ENCODE assay signal across 9 cellular contexts in genomic region chr21:34639882-34640788, GRCh38. TPM values are rescaled to one million over a fixed set of nuclear protein-coding genes. Genes with fewer than 3 reads are reported as not detected.
A peak's percentile ranks its signal among the peaks of the same experiment; 100 is the strongest.
DNase-seq lines count a peak whose midpoint lies in the region; ATAC-seq, FAIRE-seq and TF ChIP-seq lines count a peak whose summit lies in the region.
"Had no signal": no experiment of that assay in that cellular context is flagged by ENCODE, and none has a peak within 500 bp of the region (broad histone marks: within the 10 kb centered on the region; RNA-seq: fewer than 3 reads in every experiment).

No MANE protein-coding gene starts in this region.

- no peaks in the 10 kb centered on the region for H3K9me2 ChIP-seq in Karpas-422 (replicated peaks; ENCODE audit: insufficient read depth, low read length)

- H4K20me1 ChIP-seq in Karpas-422 (ENCODE audit: insufficient read depth, low read depth, low read length) (no peaks in the 10 kb centered on the region), GM12878 (ENCODE audit: control insufficient read depth, insufficient read depth) (no peaks in the 10 kb centered on the region)

- H3K4me2 ChIP-seq in Karpas-422 (ENCODE audit: low read depth, low read length, poor library complexity, severe bottlenecking): peak overlapping the region; percentile 13
- H3K4me2 ChIP-seq in GM12878 (ENCODE audit: control insufficient read depth, insufficient read depth): peak overlapping the region; percentile 67
- H3K4me2 ChIP-seq: A549 had no signal

- H3K27me3 ChIP-seq in Karpas-422 (ENCODE audit: low read length): 0 out of 2 replicates have a peak, but pooled peaks cover 2% of the 10 kb centered on the region
- H3K27me3 ChIP-seq in GM12878 (replicated peaks in 1 of 2; ENCODE audit: control insufficient read depth in 2 of 2, insufficient read depth in 2 of 2, low read length in 1 of 2): no peaks in the 10 kb centered on the region
- no peaks in the 10 kb centered on the region for H3K27me3 ChIP-seq in body of pancreas

- H3K79me2 ChIP-seq in Karpas-422 (ENCODE audit: low read length) (no peaks in the 10 kb centered on the region), GM12878 (ENCODE audit: control insufficient read depth, insufficient read depth, low read length) (no peaks in the 10 kb centered on the region)

- H2AFZ ChIP-seq in Karpas-422 (ENCODE audit: low read length) (peak overlapping the region; percentile 26; the same call in 1 of the 2 replicates), GM12878 (ENCODE audit: control insufficient read depth, low read depth, low read length) (peak overlapping the region; percentile 49)

- POLR2A ChIA-PET in GM12878 (lab: Charles Lee): interaction anchor here (0.7 to 1.2 kb wide), 2 partner anchors 9 to 31 kb away, joined by 3 to 14 read pairs; no protein-coding TSS in a partner anchor

- CTCF ChIA-PET in GM12878 (lab: Yijun Ruan, JAX): interaction anchor here (0.7 to 2.2 kb wide), 7 partner anchors 8 to 37 kb away, joined by 3 to 15 read pairs (median 3); no protein-coding TSS in a partner anchor

- peak; percentile 30 for DNase-seq in NOMO-1 treated with DMSO at 0.1 percent for 48 hours (lab: John Stamatoyannopoulos, UW; ENCODE audit: unreplicated experiment)
- DNase-seq in NOMO-1 treated with dmso at 0.1 percent for 144 hours (lab: John Stamatoyannopoulos, UW; ENCODE audit: unreplicated experiment): no peak
- no peak for DNase-seq in Karpas-422
- peak; percentile 66 for DNase-seq in GM12878 (ENCODE audit: low read depth, low spot score)
- peak; percentile 9 to 17 for DNase-seq in stimulated activated CD8-positive, alpha-beta memory T cell treated with anti-CD3 and anti-CD28 coated beads, Interleukin-7, amount 100 ng/mL, for 4 hours (ENCODE audit: low read depth in 2 of 2)
- DNase-seq in germinal center (ENCODE audit: low spot score): no peak
- DNase-seq in body of pancreas: no peak
- no peak for DNase-seq in KBM-7

- 5% methylated on average over 9 of the region's 9 CpGs for WGBS in GM12878 (ENCODE audit: insufficient coverage, insufficient replicate concordance, low lambda C conversion rate, missing lambda C conversion rate)
- WGBS in body of pancreas, 2 donors: 41 to 49% methylated on average over 9 of the region's 9 CpGs

- TF ChIP-seq EP300 in GM12878 (IDR thresholded peaks at IDR 0.05; ENCODE audit: borderline replicate concordance in 1 of 2, control insufficient read depth in 1 of 2, low read depth in 2 of 2, low read length in 2 of 2): peak; percentile 47 to 59; a peak in 3 of 4 replicates

- no peak for TF ChIP-seq CTCF in GM12878 (IDR thresholded peaks at IDR 0.05 in 2 of 3, conservative IDR thresholded peaks at IDR 0.05 in 1 of 3; ENCODE audit: control insufficient read depth in 2 of 3, extremely low read depth in 1 of 3, insufficient read depth in 1 of 3, low read depth in 3 of 3, low read length in 3 of 3)
- TF ChIP-seq CTCF in body of pancreas (IDR thresholded peaks at IDR 0.05): no peak

- no peaks in the 10 kb centered on the region for H3K9me3 ChIP-seq in Karpas-422 (ENCODE audit: low read length)
- H3K9me3 ChIP-seq in GM12878 (replicated peaks; ENCODE audit: control insufficient read depth, insufficient read depth, low read length): no peaks in the 10 kb centered on the region; the same call in 2 of the 3 replicates
- no peaks in the 10 kb centered on the region for H3K9me3 ChIP-seq in body of pancreas
- H3K9me3 ChIP-seq: A549 had no signal

- H3K9ac ChIP-seq in Karpas-422 (ENCODE audit: low read length) (no peak overlapping the region), GM12878 (ENCODE audit: control insufficient read depth, insufficient read depth, low read length) (peak overlapping the region; percentile 62)

- no peak overlapping the region for H3K27ac ChIP-seq in Karpas-422 (ENCODE audit: low read length)
- peak overlapping the region; percentile 97 for H3K27ac ChIP-seq in GM12878 (ENCODE audit: control insufficient read depth, insufficient read depth)
- H3K27ac ChIP-seq in body of pancreas: no peak overlapping the region
- H3K27ac ChIP-seq: A549 had no signal

- SMC1A ChIA-PET in GM12878 (lab: Charles Lee; ENCODE audit: uncharacterized antibody, unreplicated experiment): interaction anchor here (0.8 to 6.0 kb wide), 6 partner anchors 9 to 37 kb away, joined by 3 to 24 read pairs (median 4); partner anchors contain the start of gene CLIC6

- RAD21 ChIA-PET in GM12878 (lab: Charles Lee; ENCODE audit: unreplicated experiment): interaction anchor here (0.8 to 2.4 kb wide), 5 partner anchors 8 to 52 kb away, joined by 3 to 9 read pairs (median 4); no protein-coding TSS in a partner anchor

- no peaks in the 10 kb centered on the region for H3K36me3 ChIP-seq in Karpas-422 (ENCODE audit: insufficient read depth, low read length)
- no peaks in the 10 kb centered on the region for H3K36me3 ChIP-seq in GM12878 (ENCODE audit: control insufficient read depth in 2 of 2, insufficient read depth in 2 of 2, low read length in 1 of 2)
- H3K36me3 ChIP-seq in body of pancreas (replicated peaks in 1 of 2; ENCODE audit: insufficient read depth in 1 of 2, low read depth in 2 of 2): no peaks in the 10 kb centered on the region

- H3K4me3 ChIP-seq in Karpas-422 (ENCODE audit: low read length) (no peak overlapping the region), GM12878 (peak overlapping the region; percentile 19; the same call in 1 of the 2 replicates), body of pancreas (no peak overlapping the region)
- H3K4me3 ChIP-seq: A549 had no signal

- in situ Hi-C loops in GM12878 (cut with MboI): loop anchor here (5.0 kb wide), 1 partner anchor 53 kb away; no protein-coding TSS in a partner anchor
- in situ Hi-C loops in KBM-7 (cut with MboI; ENCODE audit: low pct_unique_long_range_greater_than_20kb, low sequenced_read_pairs): no loop called here

- peak; percentile 52 for ATAC-seq in GM12878
- ATAC-seq in body of pancreas: no peak
- ATAC-seq: A549 had no signal

- intact Hi-C loops in GM12878 (cut with micrococcal nuclease; ENCODE audit: unreplicated experiment) (loop anchor here (5.0 kb wide), 1 partner anchor 227 kb away; no protein-coding TSS in a partner anchor), body of pancreas (cut with DNase I) (no loop called here)

- BruUV-seq in GM12878 (replicated peaks; lab: Mats Ljungman, UMichigan): no TSS peak

- no peak for FAIRE-seq in GM12878 (lab: Jason Lieb, UNC)
- FAIRE-seq: A549 had no signal

- TF ChIP-seq RAD21 in GM12878 (IDR thresholded peaks at IDR 0.05; ENCODE audit: insufficient read depth, low read depth, low read length): no peak

- H3K4me1 ChIP-seq in Karpas-422 (ENCODE audit: low read length) (peaks cover 19% of the 10 kb centered on the region), GM12878 (ENCODE audit: control insufficient read depth, insufficient read depth, low read length) (peaks cover 60% of the 10 kb centered on the region), body of pancreas (peaks cover 9% of the 10 kb centered on the region)
- H3K4me1 ChIP-seq: A549 had no signal

- TF ChIP-seq POLR2A in GM12878 (IDR thresholded peaks at IDR 0.05; ENCODE audit: low read depth, low read length) (no peak), body of pancreas (IDR thresholded peaks at IDR 0.05) (no peak)

TF ChIP-seq in GM12878, 131 proteins besides CTCF, POLR2A, EP300 and RAD21 (continues in another document):
- TF ChIP-seq IKZF1 (conservative IDR thresholded peaks at IDR 0.05) (no peak), FOXK2 (IDR thresholded peaks at IDR 0.05) (no peak), BACH1 (IDR thresholded peaks at IDR 0.05; ENCODE audit: borderline replicate concordance) (peak; percentile 93; the same call in 1 of the 2 replicates), YBX1 (IDR thresholded peaks at IDR 0.05) (no peak)

RNA-seq across cellular contexts. Expression of gene RCAN1, which starts 25.2 kb away (rescaled TPM):
- 2.5 and 3.4 TPM in 2 replicates for total RNA-seq in Karpas-422 (2014; rRNA removed; shearing (Covaris generic); ENCODE audit: low replicate concordance)
- total RNA-seq in GM12878 (2013; cell fraction: nucleolus; rRNA removed): 1.9 and 2.1 TPM in 2 replicates
- total RNA-seq in GM12878 (2014; rRNA removed) (10.1 and 10.5 TPM in 2 replicates), GM12878 (2014; rRNA removed; fragmentation: Illumina TruSeq; extraction: Trizol) (11.0 and 11.4 TPM in 2 replicates), GM12878 (2021) (11.1 and 12.9 TPM in 2 replicates), body of pancreas (10 to 100 TPM; 20.8 to 29.0 TPM)
- polyA plus RNA-seq in GM12878 (2011; ENCODE audit: low read depth): 4.7 TPM
- polyA plus RNA-seq in GM12878 (2011; rRNA removed) (6.7 and 8.0 TPM in 2 replicates), GM12878 (2014; fragmentation: Illumina TruSeq; extraction: Trizol) (12.2 and 13.5 TPM in 2 replicates), GM12878 (2014; fragmentation: Nextera tagmentation; extraction: Ambion mirVana) (1 to 10 TPM; 5.1 to 8.8 TPM), GM12878 (2014; rRNA removed) (10.1 and 11.2 TPM in 2 replicates), GM12878 (2016; fragmentation: Nextera tagmentation; extraction: Ambion mirVana) (10 to 100 TPM in 1 of 2 experiments, 1 to 10 TPM in 1; 2.8 to 12.3 TPM)
- 3.1 and 3.3 TPM in 2 replicates for polyA plus RNA-seq in GM12878 (2011; cell fraction: cytosol; rRNA removed)
- polyA plus RNA-seq in GM12878 (2011; cell fraction: nucleus; rRNA removed): 1.9 and 2.8 TPM in 2 replicates
- 5.2 and 5.7 TPM in 2 replicates for polyA plus RNA-seq in GM12878 (2012)
- polyA minus RNA-seq in GM12878 (2011; rRNA and poly(A)+ RNA removed): 4.7 and 4.8 TPM in 2 replicates
- 1.3 and 3.5 TPM in 2 replicates for polyA minus RNA-seq in GM12878 (2011; cell fraction: cytosol; rRNA and poly(A)+ RNA removed)
- polyA minus RNA-seq in GM12878 (2011; cell fraction: nucleus; rRNA and poly(A)+ RNA removed): 0.85 and 1.7 TPM in 2 replicates

RNA-seq across cellular contexts. Expression of gene CLIC6, which starts 28.7 kb away (rescaled TPM):
- not detected in 2 replicates for total RNA-seq in Karpas-422 (2014; rRNA removed; shearing (Covaris generic); ENCODE audit: low replicate concordance)
- 7.1 and 7.6 TPM in 2 replicates for total RNA-seq in GM12878 (2013; cell fraction: nucleolus; rRNA removed)
- total RNA-seq in GM12878 (2014; rRNA removed) (9.3 and 10.0 TPM in 2 replicates), GM12878 (2014; rRNA removed; fragmentation: Illumina TruSeq; extraction: Trizol) (10.8 and 10.9 TPM in 2 replicates), GM12878 (2021) (31.9 and 34.1 TPM in 2 replicates), body of pancreas (1 to 10 TPM in 1 of 2 donors, under 1 TPM in 1; 0.99 to 1.8 TPM)
- 13.8 TPM for polyA plus RNA-seq in GM12878 (2011; ENCODE audit: low read depth)
- polyA plus RNA-seq in GM12878 (2011; rRNA removed) (5.7 and 6.6 TPM in 2 replicates), GM12878 (2014; fragmentation: Illumina TruSeq; extraction: Trizol) (32.2 and 39.5 TPM in 2 replicates), GM12878 (2014; fragmentation: Nextera tagmentation; extraction: Ambion mirVana) (10 to 100 TPM in 1 of 2 experiments, 1 to 10 TPM in 1; 8.4 to 15.4 TPM), GM12878 (2014; rRNA removed) (13.0 and 13.4 TPM in 2 replicates), GM12878 (2016; fragmentation: Nextera tagmentation; extraction: Ambion mirVana) (10 to 100 TPM in 1 of 2 experiments, 1 to 10 TPM in 1; 9.0 to 11.4 TPM)
- polyA plus RNA-seq in GM12878 (2011; cell fraction: cytosol; rRNA removed): 3.2 and 5.1 TPM in 2 replicates
- polyA plus RNA-seq in GM12878 (2011; cell fraction: nucleus; rRNA removed): 3.4 and 5.3 TPM in 2 replicates
- polyA plus RNA-seq in GM12878 (2012): 16.6 and 19.3 TPM in 2 replicates
- polyA minus RNA-seq in GM12878 (2011; rRNA and poly(A)+ RNA removed): 1.6 and 2.3 TPM in 2 replicates
- polyA minus RNA-seq in GM12878 (2011; cell fraction: cytosol; rRNA and poly(A)+ RNA removed): 1.7 and 2.1 TPM in 2 replicates
- polyA minus RNA-seq in GM12878 (2011; cell fraction: nucleus; rRNA and poly(A)+ RNA removed): 0.85 and 1.7 TPM in 2 replicates

Comparison
In these comparisons a context has a peak if more than half of its experiments do, and no peak if none do; other contexts are left out.
1. DNase-seq: peak in NOMO-1 treated with DMSO at 0.1 percent for 48 hours (single experiment), GM12878 (single experiment) and stimulated activated CD8-positive, alpha-beta memory T cell treated with anti-CD3 and anti-CD28 coated beads, Interleukin-7, amount 100 ng/mL, for 4 hours (2 of 2); none in NOMO-1 treated with dmso at 0.1 percent for 144 hours (single experiment), Karpas-422 (single experiment), germinal center (single experiment), body of pancreas (0 of 4) and KBM-7 (single experiment).